ENCODE assay signal across 18 cellular contexts in genomic region chr9:134724231-134724911, GRCh38.
A peak's percentile ranks its signal among the peaks of the same experiment; 100 is the strongest.
DNase-seq lines count a peak whose midpoint lies in the region; TF ChIP-seq lines count a peak whose summit lies in the region.
"Had no signal": no experiment of that assay in that cellular context is flagged by ENCODE, and none has a peak within 500 bp of the region (broad histone marks: within the 10 kb centered on the region; RNA-seq: fewer than 3 reads in every experiment).

No MANE protein-coding gene starts in this region.

- TF ChIP-seq CTCF in AG04450 (IDR thresholded peaks at IDR 0.05; ENCODE audit: low read depth, low read length) (no peak), Loucy (conservative IDR thresholded peaks at IDR 0.05; ENCODE audit: low read length) (no peak), fibroblast of pulmonary artery (IDR thresholded peaks at IDR 0.05; ENCODE audit: low read length, missing control alignments) (no peak), nephron progenitor cell (IDR thresholded peaks at IDR 0.05) (no peak), GM10248 (IDR thresholded peaks at IDR 0.05; ENCODE audit: control extremely low read depth, extremely low read depth, low read depth, missing control alignments) (no peak)

- no peak overlapping the region for H2AFZ ChIP-seq in Loucy (ENCODE audit: low read length)
- H2AFZ ChIP-seq: GM23338 had no signal

- POLR2A ChIA-PET in AG04450 (lab: Yijun Ruan, JAX) (no interaction called here), GM10248 (lab: Yijun Ruan, JAX) (no interaction called here)

- peak overlapping the region; percentile 47 for H3K27ac ChIP-seq in AG04450 (ENCODE audit: low read depth, low read length)
- H3K27ac ChIP-seq: body of pancreas, tibial artery had no signal

- peak overlapping the region; percentile 30 for H3K4me2 ChIP-seq in Loucy (ENCODE audit: low read depth, low read length, poor library complexity, severe bottlenecking)
- H3K4me2 ChIP-seq: GM23338 had no signal

- H3F3A ChIP-seq in Loucy (ENCODE audit: low read depth): no peaks in the 10 kb centered on the region

- DNase-seq in AG04450 (ENCODE audit: low read depth, low spot score) (no peak), fibroblast of pulmonary artery (ENCODE audit: low read depth) (peak; percentile 30), nephron progenitor cell (no peak), GM10248 (ENCODE audit: extremely low spot score) (no peak), DMS53 treated with DMSO at 0.1 percent for 48 hours (lab: John Stamatoyannopoulos, UW; ENCODE audit: unreplicated experiment) (no peak)
- no peak for DNase-seq in activated CD4-positive, alpha-beta T cell treated with anti-CD3 and anti-CD28 coated beads, Interleukin-2, amount 10 ng/mL, durations not matched to agents 24 days and 14 days
- DNase-seq in stimulated activated naive CD4-positive, alpha-beta T cell treated with Interleukin-2 at 50 U/mL for 16 hours (lab: John Stamatoyannopoulos, UW): no peak
- DNase-seq: activated CD8-positive, alpha-beta memory T cell treated with anti-CD3 and anti-CD28 coated beads for 24 hours; activated effector memory CD4-positive, alpha-beta T cell treated with anti-CD3 and anti-CD28 coated beads, Interleukin-2, amount 50 U/mL, for 16 hours; body of pancreas; effector CD4-positive, alpha-beta T cell; islet precursor cell; NCI-H1417 treated with DMSO at 0.1 percent for 48 hours; NCI-H345; tibial artery had no signal

- H3K9me2 ChIP-seq in Loucy (replicated peaks; ENCODE audit: low read depth, low read length): no peaks in the 10 kb centered on the region

- H3K36me3 Mint-ChIP-seq in nephron progenitor cell (ENCODE audit: low read depth): peaks cover 10% of the 10 kb centered on the region
- H3K36me3 Mint-ChIP-seq in activated CD4-positive, alpha-beta T cell treated with anti-CD3 and anti-CD28 coated beads, Interleukin-2, amount 10 ng/mL, durations not matched to agents 24 days and 14 days (ENCODE audit: low read depth): no peaks in the 10 kb centered on the region

- peaks cover 40% of the 10 kb centered on the region for H3K4me1 ChIP-seq in Loucy (ENCODE audit: insufficient read depth, low read length, poor library complexity, severe bottlenecking)
- H3K4me1 ChIP-seq: body of pancreas had no signal

- peak overlapping the region; percentile 45 for H3K27ac Mint-ChIP-seq in nephron progenitor cell
- no peak overlapping the region for H3K27ac Mint-ChIP-seq in activated CD4-positive, alpha-beta T cell treated with anti-CD3 and anti-CD28 coated beads, Interleukin-2, amount 10 ng/mL, durations not matched to agents 24 days and 14 days
- H3K27ac Mint-ChIP-seq: GM23338, progenitor cell of endocrine pancreas had no signal

- H3K27me3 ChIP-seq in AG04450 (ENCODE audit: control insufficient read depth, insufficient read depth, low read length): no peaks in the 10 kb centered on the region
- no peaks in the 10 kb centered on the region for H3K27me3 ChIP-seq in Loucy (ENCODE audit: insufficient read depth, low read length, poor library complexity, severe bottlenecking)
- H3K27me3 ChIP-seq: body of pancreas, tibial artery had no signal

- peaks cover 8% of the 10 kb centered on the region for H3K4me1 Mint-ChIP-seq in nephron progenitor cell
- peaks cover 8% of the 10 kb centered on the region for H3K4me1 Mint-ChIP-seq in activated CD4-positive, alpha-beta T cell treated with anti-CD3 and anti-CD28 coated beads, Interleukin-2, amount 10 ng/mL, durations not matched to agents 24 days and 14 days

- intact Hi-C loops in activated CD4-positive, alpha-beta T cell treated with anti-CD3 and anti-CD28 coated beads, Interleukin-2, amount 10 ng/mL, durations not matched to agents 24 days and 14 days (cut with micrococcal nuclease): no loop called here

- H4K20me1 ChIP-seq in Loucy (ENCODE audit: insufficient read depth, low read length, poor library complexity, severe bottlenecking): no peaks in the 10 kb centered on the region

- H3K9me3 Mint-ChIP-seq in nephron progenitor cell: no peaks in the 10 kb centered on the region
- peaks cover 3% of the 10 kb centered on the region for H3K9me3 Mint-ChIP-seq in activated CD4-positive, alpha-beta T cell treated with anti-CD3 and anti-CD28 coated beads, Interleukin-2, amount 10 ng/mL, durations not matched to agents 24 days and 14 days

- H3K9ac ChIP-seq in Loucy (ENCODE audit: low read depth, low read length, poor library complexity, severe bottlenecking): no peak overlapping the region

- no peaks in the 10 kb centered on the region for H3K36me3 ChIP-seq in Loucy (ENCODE audit: insufficient read depth, low read length)

- no peak overlapping the region for H3K4me3 ChIP-seq in AG04450 (ENCODE audit: low read depth, low read length)
- no peak overlapping the region for H3K4me3 ChIP-seq in Loucy (ENCODE audit: low read length, poor library complexity, severe bottlenecking)
- H3K4me3 ChIP-seq in fibroblast of pulmonary artery (replicated peaks; ENCODE audit: low read depth, low read length): no peak overlapping the region
- H3K4me3 ChIP-seq: body of pancreas, GM23338, tibial artery had no signal

- no peaks in the 10 kb centered on the region; the same call in 1 of the 2 replicates for H3K9me3 ChIP-seq in AG04450 (ENCODE audit: control insufficient read depth, insufficient read depth, low read length)
- H3K9me3 ChIP-seq in Loucy (ENCODE audit: insufficient read depth, low read depth, low read length): no peaks in the 10 kb centered on the region
- H3K9me3 ChIP-seq: body of pancreas, tibial artery had no signal

- peaks cover 4% of the 10 kb centered on the region for H3K27me3 Mint-ChIP-seq in nephron progenitor cell (ENCODE audit: low read depth, poor library complexity)
- H3K27me3 Mint-ChIP-seq in activated CD4-positive, alpha-beta T cell treated with anti-CD3 and anti-CD28 coated beads, Interleukin-2, amount 10 ng/mL, durations not matched to agents 24 days and 14 days: peaks cover 3% of the 10 kb centered on the region
- H3K27me3 Mint-ChIP-seq: progenitor cell of endocrine pancreas had no signal

- no peaks in the 10 kb centered on the region for H3K79me2 ChIP-seq in Loucy (ENCODE audit: insufficient read depth, low read length)

- no peak overlapping the region for H3K4me3 Mint-ChIP-seq in nephron progenitor cell
- no peak overlapping the region for H3K4me3 Mint-ChIP-seq in activated CD4-positive, alpha-beta T cell treated with anti-CD3 and anti-CD28 coated beads, Interleukin-2, amount 10 ng/mL, durations not matched to agents 24 days and 14 days
- H3K4me3 Mint-ChIP-seq: GM23338 had no signal

- CTCF ChIA-PET in AG04450 (lab: Charles Lee): interaction anchor here (0.7 to 2.1 kb wide), 2 partner anchors 35 to 275 kb away, joined by 3 to 8 read pairs; no protein-coding TSS in a partner anchor
- CTCF ChIA-PET in GM10248 (lab: Yijun Ruan, JAX): no interaction called here
